8 cellular contexts compared by ENCODE assay signal in genomic region chr17:21304551-21305151, GRCh38. TPM values are rescaled to one million over a fixed set of nuclear protein-coding genes. Genes with fewer than 3 reads are reported as not detected.
DNase-seq lines count a peak whose midpoint lies in the region; ATAC-seq, FAIRE-seq and TF ChIP-seq lines count a peak whose summit lies in the region.
"Not testable (repeated sequence)": the region's sequence is repeated elsewhere in the genome, so short reads cannot be mapped to it uniquely, and the experiment has no call there.

No MANE protein-coding gene starts in this region.

- peak; percentile 50 for FAIRE-seq in urothelium cell line (lab: Jason Lieb, UNC)

- not testable (repeated sequence) for H2BK120ac ChIP-seq in IMR-90 (ENCODE audit: low read depth, low read length)

- H4K5ac ChIP-seq in IMR-90 (ENCODE audit: low read depth, low read length): not testable (repeated sequence)

- H2AFZ ChIP-seq in IMR-90 (replicated peaks; ENCODE audit: low read length, poor library complexity): not testable (repeated sequence)

- not testable (repeated sequence) for H3K27me3 Mint-ChIP-seq in activated naive CD8-positive, alpha-beta T cell treated with anti-CD3 and anti-CD28 coated beads, Interleukin-2, amount 50 U/mL, for 24 hours; naive thymus-derived CD4-positive, alpha-beta T cell

- H2BK5ac ChIP-seq in IMR-90 (ENCODE audit: low read depth, low read length, poor library complexity, severe bottlenecking): not testable (repeated sequence)

- H2AK9ac ChIP-seq in IMR-90 (replicated peaks; ENCODE audit: low read depth, low read length, poor library complexity): not testable (repeated sequence)

- not testable (repeated sequence) for TF ChIP-seq CTCF in IMR-90 (conservative IDR thresholded peaks at IDR 0.05; ENCODE audit: low read depth, low read length); sigmoid colon (IDR thresholded peaks at IDR 0.05)

- not testable (repeated sequence) for H3K4me1 ChIP-seq in IMR-90 (ENCODE audit: control insufficient read depth, insufficient read depth, low read length); naive thymus-derived CD4-positive, alpha-beta T cell (ENCODE audit: control insufficient read depth in 2 of 2, insufficient read depth in 2 of 2, low read length in 2 of 2); sigmoid colon

- not testable (repeated sequence) for H4K8ac ChIP-seq in IMR-90 (ENCODE audit: low read depth in 2 of 2, low read length in 2 of 2)

- not testable (repeated sequence) for H3K4ac ChIP-seq in IMR-90 (ENCODE audit: low read depth, low read length)

- not testable (repeated sequence) for TF ChIP-seq POLR2A in IMR-90 (IDR thresholded peaks at IDR 0.05; ENCODE audit: low read depth, low read length); sigmoid colon (IDR thresholded peaks at IDR 0.05)

- H3K9me3 ChIP-seq in IMR-90 (ENCODE audit: control insufficient read depth, insufficient read depth, low read length); naive thymus-derived CD4-positive, alpha-beta T cell (ENCODE audit: control insufficient read depth in 2 of 3, low read length in 3 of 3); sigmoid colon: not testable (repeated sequence)

- not testable (repeated sequence) for H3K4me1 Mint-ChIP-seq in activated naive CD8-positive, alpha-beta T cell treated with anti-CD3 and anti-CD28 coated beads, Interleukin-2, amount 50 U/mL, for 24 hours; naive thymus-derived CD4-positive, alpha-beta T cell

- H3K9ac ChIP-seq in IMR-90 (ENCODE audit: low read depth, low read length): not testable (repeated sequence)

- H2BK20ac ChIP-seq in IMR-90 (ENCODE audit: low read depth, low read length): not testable (repeated sequence)

- TF ChIP-seq EP300 in sigmoid colon (IDR thresholded peaks at IDR 0.05): not testable (repeated sequence)

- H3K56ac ChIP-seq in IMR-90 (ENCODE audit: extremely low read depth, insufficient read depth, low read length): not testable (repeated sequence)

- H3K27ac ChIP-seq in IMR-90 (ENCODE audit: insufficient read depth, low read length): peak overlapping the region; percentile 28; the same call in 1 of the 2 replicates
- not testable (repeated sequence) for H3K27ac ChIP-seq in naive thymus-derived CD4-positive, alpha-beta T cell (ENCODE audit: low read depth, low read length); sigmoid colon

- dilution Hi-C loops in IMR-90 (cut with HindIII; ENCODE audit: low sequenced_read_pairs, unreplicated experiment): not testable (repeated sequence)

- DNase-seq in IMR-90; activated naive CD8-positive, alpha-beta T cell treated with anti-CD3 and anti-CD28 coated beads, Interleukin-2, amount 50 U/mL, for 24 hours; naive thymus-derived CD4-positive, alpha-beta T cell; urothelium cell line (ENCODE audit: low spot score): not testable (repeated sequence)
- DNase-seq in activated T-cell treated with anti-CD3 and anti-CD28 coated beads, Interleukin-2, amount 50 U/mL, for 1 hour: peak; percentile 18
- DNase-seq in left lobe of liver (ENCODE audit: low spot score) (peak; percentile 42), sigmoid colon (peak; percentile 60)

- H3K18ac ChIP-seq in IMR-90 (ENCODE audit: low read depth, low read length): not testable (repeated sequence)

- not testable (repeated sequence) for H3K14ac ChIP-seq in IMR-90 (replicated peaks; ENCODE audit: low read depth, low read length)

- ATAC-seq in IMR-90 (ENCODE audit: low read depth); left lobe of liver: not testable (repeated sequence)
- peak; percentile 10 for ATAC-seq in activated naive CD8-positive, alpha-beta T cell treated with anti-CD3 and anti-CD28 coated beads, Interleukin-2, amount 50 U/mL, for 24 hours
- peak; percentile 5 for ATAC-seq in esophagus mucosa
- peak; percentile 10 for ATAC-seq in naive thymus-derived CD4-positive, alpha-beta T cell

- peaks cover 27% of the 10 kb centered on the region for H4K20me1 ChIP-seq in IMR-90 (ENCODE audit: insufficient read depth, low read length)

- in situ Hi-C loops in IMR-90 (cut with MboI; ENCODE audit: low sequenced_read_pairs): loop anchor here (25.0 kb wide), 1 partner anchor 483 kb away; no protein-coding TSS in a partner anchor

- H3K27me3 ChIP-seq in IMR-90 (ENCODE audit: control insufficient read depth, insufficient read depth, low read length); naive thymus-derived CD4-positive, alpha-beta T cell (ENCODE audit: control insufficient read depth in 2 of 2, insufficient read depth in 2 of 2, low read length in 2 of 2); sigmoid colon: not testable (repeated sequence)

- H3K9me3 Mint-ChIP-seq in activated naive CD8-positive, alpha-beta T cell treated with anti-CD3 and anti-CD28 coated beads, Interleukin-2, amount 50 U/mL, for 24 hours: not testable (repeated sequence)
- H3K9me3 Mint-ChIP-seq in naive thymus-derived CD4-positive, alpha-beta T cell: peaks cover 0 to 19% (median 5%) of the 10 kb centered on the region in 11 donors

- WGBS in IMR-90 (ENCODE audit: extremely low coverage in 2 of 2, insufficient read length in 1 of 2), 2 experiments: 62% methylated on average over 9 of the region's 17 CpGs; no CpG with 5 or more reads in 1 of the 2 experiments
- 87 to 89% methylated on average over 17 of the region's 17 CpGs for WGBS in sigmoid colon, 2 donors

- CTCF ChIA-PET in IMR-90 (lab: Yijun Ruan, JAX); naive thymus-derived CD4-positive, alpha-beta T cell (lab: Charles Lee): not testable (repeated sequence)

- H3K9me1 ChIP-seq in IMR-90 (ENCODE audit: insufficient read depth, low read length): not testable (repeated sequence)

- peaks cover 67% of the 10 kb centered on the region for H3K36me3 Mint-ChIP-seq in activated naive CD8-positive, alpha-beta T cell treated with anti-CD3 and anti-CD28 coated beads, Interleukin-2, amount 50 U/mL, for 24 hours (ENCODE audit: low read depth)
- H3K36me3 Mint-ChIP-seq in naive thymus-derived CD4-positive, alpha-beta T cell: peaks cover 16 to 49% (median 20%) of the 10 kb centered on the region in 5 donors

- peaks cover 11 to 44% of the 10 kb centered on the region in 2 experiments; a peak in 3 of 4 replicates for H3K79me1 ChIP-seq in IMR-90 (ENCODE audit: low read depth in 1 of 2, low read length in 2 of 2)

- not testable (repeated sequence) for H3K4me2 ChIP-seq in IMR-90 (ENCODE audit: low read depth, low read length)

- not testable (repeated sequence) for TF ChIP-seq RAD21 in IMR-90 (IDR thresholded peaks at IDR 0.05; ENCODE audit: low read length)

- POLR2A ChIA-PET in IMR-90 (lab: Charles Lee; ENCODE audit: unreplicated experiment); naive thymus-derived CD4-positive, alpha-beta T cell (lab: Charles Lee): not testable (repeated sequence)

- BruUV-seq in IMR-90 (replicated peaks; lab: Mats Ljungman, UMichigan): not testable (repeated sequence)

- H2BK15ac ChIP-seq in IMR-90 (ENCODE audit: low read depth, low read length): not testable (repeated sequence)

- H3K27ac Mint-ChIP-seq in activated naive CD8-positive, alpha-beta T cell treated with anti-CD3 and anti-CD28 coated beads, Interleukin-2, amount 50 U/mL, for 24 hours; naive thymus-derived CD4-positive, alpha-beta T cell: not testable (repeated sequence)

- not testable (repeated sequence) for H3K4me3 ChIP-seq in IMR-90 (ENCODE audit: insufficient read depth, low read depth, low read length); naive thymus-derived CD4-positive, alpha-beta T cell (ENCODE audit: low read length); sigmoid colon

- H3K4me3 Mint-ChIP-seq in activated naive CD8-positive, alpha-beta T cell treated with anti-CD3 and anti-CD28 coated beads, Interleukin-2, amount 50 U/mL, for 24 hours; naive thymus-derived CD4-positive, alpha-beta T cell: not testable (repeated sequence)

- H3K23ac ChIP-seq in IMR-90 (ENCODE audit: low read depth, low read length): not testable (repeated sequence)

- H2AK5ac ChIP-seq in IMR-90 (ENCODE audit: low read depth, low read length): not testable (repeated sequence)

- intact Hi-C loops in IMR-90 (cut with micrococcal nuclease); naive thymus-derived CD4-positive, alpha-beta T cell (cut with micrococcal nuclease); sigmoid colon (cut with DNase I): not testable (repeated sequence)

- H3K36me3 ChIP-seq in IMR-90 (ENCODE audit: control insufficient read depth, insufficient read depth, low read length) (peaks cover 60% of the 10 kb centered on the region), sigmoid colon (peaks cover 15 to 93% (median 39%) of the 10 kb centered on the region in 4 donors)
- peaks cover 0 to 80% (median 4%) of the 10 kb centered on the region in 3 experiments for H3K36me3 ChIP-seq in naive thymus-derived CD4-positive, alpha-beta T cell (ENCODE audit: control insufficient read depth in 2 of 3, insufficient read depth in 3 of 3, low read length in 3 of 3)

- H4K91ac ChIP-seq in IMR-90 (ENCODE audit: insufficient read depth, low read depth, low read length): not testable (repeated sequence)

RNA-seq across cellular contexts. Expression of gene MAP2K3, which starts 20.1 kb away (rescaled TPM):
- total RNA-seq in IMR-90 (2012; rRNA removed): 23.5 and 25.0 TPM in 2 replicates
- 72.6 and 82.2 TPM in 2 replicates for polyA plus RNA-seq in IMR-90 (2012; rRNA removed)
- polyA plus RNA-seq in IMR-90 (2012; cell fraction: cytosol; rRNA removed): 80.0 and 96.7 TPM in 2 replicates
- 106 and 189 TPM in 2 replicates for polyA plus RNA-seq in IMR-90 (2012; cell fraction: nucleus; rRNA removed; ENCODE audit: low replicate concordance)
- total RNA-seq in esophagus mucosa: 41.3 TPM
- 71.5 TPM for total RNA-seq in left lobe of liver
- total RNA-seq in naive thymus-derived CD4-positive, alpha-beta T cell: 100 to 1,000 TPM in 1 of 5 experiments, 10 to 100 TPM in 4; 37.5 to 127 (median 39.2) TPM
- polyA plus RNA-seq in naive thymus-derived CD4-positive, alpha-beta T cell: 10 to 100 TPM; 47.7 to 76.7 TPM
- 10 to 100 TPM in 3 of 4 donors, 1 to 10 TPM in 1; 9.5 to 23.3 (median 13.3) TPM for total RNA-seq in sigmoid colon
- 10 to 100 TPM; 43.8 to 59.1 (median 54.8) TPM for polyA plus RNA-seq in sigmoid colon

RNA-seq across cellular contexts. Expression of gene NATD1, which starts 51.4 kb away (rescaled TPM):
- total RNA-seq in IMR-90 (2012; rRNA removed): 0.56 and 0.90 TPM in 2 replicates
- 4.1 and 4.3 TPM in 2 replicates for polyA plus RNA-seq in IMR-90 (2012; rRNA removed)
- polyA plus RNA-seq in IMR-90 (2012; cell fraction: cytosol; rRNA removed): 2.2 and 5.3 TPM in 2 replicates
- polyA plus RNA-seq in IMR-90 (2012; cell fraction: nucleus; rRNA removed; ENCODE audit: low replicate concordance): 4.7 and 7.3 TPM in 2 replicates
- total RNA-seq in esophagus mucosa: 2.1 TPM
- total RNA-seq in left lobe of liver: 5.9 TPM
- total RNA-seq in naive thymus-derived CD4-positive, alpha-beta T cell: 10 to 100 TPM in 2 of 5 experiments, 1 to 10 TPM in 3; 2.5 to 11.1 (median 8.9) TPM
- 1 to 10 TPM; 1.7 to 2.9 TPM for polyA plus RNA-seq in naive thymus-derived CD4-positive, alpha-beta T cell
- total RNA-seq in sigmoid colon: 10 to 100 TPM in 2 of 4 donors, 1 to 10 TPM in 2; 6.8 to 13.8 (median 9.9) TPM
- polyA plus RNA-seq in sigmoid colon: 1 to 10 TPM; 2.5 to 4.5 (median 3.6) TPM
